In genomic region chr5:107705390-107706014, GRCh38 we compare ENCODE assay signal across 15 cellular contexts. TPM values are rescaled to one million over a fixed set of nuclear protein-coding genes. Genes with fewer than 3 reads are reported as not detected.
DNase-seq lines count a peak whose midpoint lies in the region; ATAC-seq and TF ChIP-seq lines count a peak whose summit lies in the region.
"Had no signal": no experiment of that assay in that cellular context is flagged by ENCODE, and none has a peak within 500 bp of the region (broad histone marks: within the 10 kb centered on the region; RNA-seq: fewer than 3 reads in every experiment).

No MANE protein-coding gene starts in this region.

- H3K79me2 ChIP-seq in mesendoderm (ENCODE audit: control insufficient read depth, insufficient read depth, low read length): no peaks in the 10 kb centered on the region
- H3K79me2 ChIP-seq: parathyroid adenoma had no signal

- no peak overlapping the region for H3K4me3 Mint-ChIP-seq in MCF 10A (ENCODE audit: unreplicated experiment)

- POLR2A ChIA-PET in MCF 10A (lab: Yijun Ruan, JAX): no interaction called here

- no peak overlapping the region for H3K23ac ChIP-seq in mesendoderm (ENCODE audit: low read length)

- H3K36me3 Mint-ChIP-seq in MCF 10A (ENCODE audit: insufficient read depth, unreplicated experiment): no peaks in the 10 kb centered on the region

- H3K36me3 ChIP-seq in mesendoderm (ENCODE audit: control insufficient read depth, insufficient read depth, low read length) (no peaks in the 10 kb centered on the region), mucosa of descending colon (ENCODE audit: low read depth) (no peaks in the 10 kb centered on the region)
- H3K36me3 ChIP-seq: HAP-1 had no signal

- no peaks in the 10 kb centered on the region for H3K79me1 ChIP-seq in mesendoderm (ENCODE audit: low read length)

- WGBS in mesendoderm (ENCODE audit: extremely low coverage, insufficient coverage, low lambda C conversion rate): no CpG with 5 or more reads among the region's 5 CpGs

- H3K27ac ChIP-seq in mesendoderm (ENCODE audit: low read depth, low read length): no peak overlapping the region
- H3K27ac ChIP-seq: C4-2B, parathyroid adenoma had no signal

- H2AK5ac ChIP-seq in mesendoderm (ENCODE audit: low read length): no peak overlapping the region

- no peaks in the 10 kb centered on the region for H3K9me3 Mint-ChIP-seq in MCF 10A (ENCODE audit: unreplicated experiment)

- no peak overlapping the region for H3K9ac ChIP-seq in mesendoderm (ENCODE audit: low read length)
- H3K9ac ChIP-seq: parathyroid adenoma had no signal

- intact Hi-C loops in MCF 10A (cut with micrococcal nuclease) (no loop called here), mucosa of descending colon (cut with DNase I, micrococcal nuclease) (no loop called here), left ventricle myocardium superior (cut with micrococcal nuclease) (no loop called here)

- no peak overlapping the region for H2BK5ac ChIP-seq in mesendoderm (ENCODE audit: low read length)

- DNase-seq in AG08395 (ENCODE audit: low spot score): peak; percentile 24
- peak; percentile 19 for DNase-seq in HPDE6-E6E7 (ENCODE audit: extremely low spot score)
- peak; percentile 21 for DNase-seq in MCF 10A (ENCODE audit: unreplicated experiment)
- DNase-seq in mesendoderm: no peak
- DNase-seq in SW480 (ENCODE audit: low spot score): no peak
- DNase-seq in mucosa of descending colon: no peak
- DNase-seq in left ventricle myocardium superior: no peak
- DNase-seq in C1 segment of cervical spinal cord (lab: John Stamatoyannopoulos, UW): no peak
- DNase-seq: amygdala, erythroblast, Kasumi-1, kidney had no signal

- H4K5ac ChIP-seq in mesendoderm (ENCODE audit: low read length): no peak overlapping the region

- no peak overlapping the region for H4K8ac ChIP-seq in mesendoderm (ENCODE audit: low read depth, low read length)

- H3K56ac ChIP-seq in mesendoderm (ENCODE audit: low read length): no peak overlapping the region

- H3K4me1 Mint-ChIP-seq in MCF 10A (ENCODE audit: insufficient read depth, unreplicated experiment): peaks cover 5% of the 10 kb centered on the region

- TF ChIP-seq CTCF in MCF 10A (IDR thresholded peaks at IDR 0.05; ENCODE audit: unreplicated experiment) (no peak), mucosa of descending colon (IDR thresholded peaks at IDR 0.05) (no peak)

- peak overlapping the region; percentile 18 for H3K18ac ChIP-seq in mesendoderm (ENCODE audit: low read length)

- no peaks in the 10 kb centered on the region for H3K27me3 ChIP-seq in mesendoderm (ENCODE audit: insufficient read depth, low read length, poor library complexity)

- no peaks in the 10 kb centered on the region for H3K27me3 Mint-ChIP-seq in MCF 10A (ENCODE audit: insufficient read depth, unreplicated experiment)

- no peak overlapping the region for H3K4me2 ChIP-seq in mesendoderm (ENCODE audit: low read length)

- H2BK120ac ChIP-seq in mesendoderm (ENCODE audit: low read depth, low read length): no peak overlapping the region

- H3K9me3 ChIP-seq in mucosa of descending colon: peaks cover 4% of the 10 kb centered on the region
- H3K9me3 ChIP-seq: HAP-1 had no signal

- no TSS peak for BruUV-seq in MCF 10A (replicated peaks; lab: Mats Ljungman, UMichigan)

- no peak overlapping the region for H2BK15ac ChIP-seq in mesendoderm (replicated peaks; ENCODE audit: low read depth)

- CTCF ChIA-PET in MCF 10A (lab: Yijun Ruan, JAX): no interaction called here

- H3K4me3 ChIP-seq in mesendoderm (ENCODE audit: low read length): no peak overlapping the region
- H3K4me3 ChIP-seq in mucosa of descending colon: no peak overlapping the region
- H3K4me3 ChIP-seq: HAP-1 had no signal

- no peak overlapping the region for H3K4ac ChIP-seq in mesendoderm (ENCODE audit: low read depth, low read length)

- H3K4me1 ChIP-seq in mesendoderm (ENCODE audit: control insufficient read depth, low read depth, low read length): no peaks in the 10 kb centered on the region
- H3K4me1 ChIP-seq in mucosa of descending colon (ENCODE audit: low read depth): no peaks in the 10 kb centered on the region
- H3K4me1 ChIP-seq: parathyroid adenoma had no signal

- H3K27ac Mint-ChIP-seq in MCF 10A (ENCODE audit: low read depth, unreplicated experiment): peak overlapping the region; percentile 69

- ATAC-seq in mucosa of descending colon (no peak), left ventricle myocardium superior (no peak)

RNA-seq across cellular contexts. Expression of gene EFNA5, which starts 34.8 kb away (rescaled TPM):
- total RNA-seq in MCF 10A (2022): 45.8 and 51.2 TPM in 2 replicates
- polyA plus RNA-seq in mesendoderm (2013, experiment 1 of 2): 29.1 TPM
- polyA plus RNA-seq in mesendoderm (2013, experiment 2 of 2): 27.0 TPM
- total RNA-seq in mucosa of descending colon: 10 to 100 TPM; 12.7 to 14.4 (median 14.3) TPM
- 36.4 TPM for total RNA-seq in left ventricle myocardium superior

Comparison
In these comparisons a context has a peak if more than half of its experiments do, and no peak if none do; other contexts are left out.
1. DNase-seq: peak in AG08395 (single experiment), HPDE6-E6E7 (single experiment) and MCF 10A (single experiment); none in mesendoderm (single experiment), SW480 (single experiment), mucosa of descending colon (0 of 3), left ventricle myocardium superior (single experiment) and C1 segment of cervical spinal cord (0 of 14).